Comparison of ENCODE assay signal across 23 cellular contexts in genomic region chr2:240857039-240858008, GRCh38. TPM values are rescaled to one million over a fixed set of nuclear protein-coding genes. Genes with fewer than 3 reads are reported as not detected.
DNase-seq lines count a peak whose midpoint lies in the region; ATAC-seq, FAIRE-seq and TF ChIP-seq lines count a peak whose summit lies in the region.
"Had no signal": no experiment of that assay in that cellular context is flagged by ENCODE, and none has a peak within 500 bp of the region (broad histone marks: within the 10 kb centered on the region; RNA-seq: fewer than 3 reads in every experiment).

No MANE protein-coding gene starts in this region.

- H3K4me1 ChIP-seq in Peyer's patch (no peaks in the 10 kb centered on the region), liver (ENCODE audit: control insufficient read depth in 4 of 4, insufficient read depth in 4 of 4, low read length in 3 of 4) (peaks cover 17 to 59% (median 40%) of the 10 kb centered on the region in 4 donors), stomach (peaks cover 0 to 15% (median 5%) of the 10 kb centered on the region in 4 donors)
- H3K4me1 ChIP-seq: tibial artery had no signal

- H3K27ac ChIP-seq in Peyer's patch (no peak overlapping the region), liver (ENCODE audit: low read depth in 1 of 2, low read length in 2 of 2) (peak overlapping the region; percentile 87 to 90), stomach (no peak overlapping the region)
- H3K27ac ChIP-seq: tibial artery had no signal

- no peak for ATAC-seq in SK-N-SH treated with all-trans-retinoic acid at 6 μM for 48 hours
- ATAC-seq: stimulated activated memory B cell treated with anti-CD40 and anti-IgM and Interleukin-4, amounts not matched to agents 10 μg/mL and 1 μg/mL and 100 μg/mL, for 72 hours; T-cell had no signal

- H3K4me3 ChIP-seq in Peyer's patch, result no peak overlapping the region
- H3K4me3 ChIP-seq in liver (ENCODE audit: low read depth in 1 of 3, low read length in 3 of 3), result peak overlapping the region in 1 of 3 donors; percentile 12
- H3K4me3 ChIP-seq in stomach, result no peak overlapping the region
- H3K4me3 ChIP-seq: tibial artery had no signal

- no peak for FAIRE-seq in frontal cortex (lab: Jason Lieb, UNC)
- FAIRE-seq: A204.1, endometrium, kidney had no signal

- TF ChIP-seq POLR2A in Peyer's patch (IDR thresholded peaks at IDR 0.05) (no peak), stomach (IDR thresholded peaks at IDR 0.05) (no peak)

- WGBS in liver, result 32% methylated on average over 21 of the region's 21 CpGs
- 46 to 78% (median 57%) methylated on average over 12 to 21 of the region's 21 CpGs for WGBS in stomach, 5 donors

- H3K9ac ChIP-seq in liver (ENCODE audit: low read depth in 1 of 2, low read length in 2 of 2), result peak overlapping the region in 1 of 2 donors; percentile 19

- intact Hi-C loops in stomach (cut with DNase I; ENCODE audit: low total_unique reads), result no loop called here

- TF ChIP-seq RAD21 in liver (IDR thresholded peaks at IDR 0.05), result peak in 1 of 2 donors; percentile 45

- H3K27me3 ChIP-seq in Peyer's patch (no peaks in the 10 kb centered on the region), liver (ENCODE audit: control insufficient read depth in 4 of 4, insufficient read depth in 4 of 4, low read length in 3 of 4) (no peaks in the 10 kb centered on the region), stomach (peaks cover 0 to 4% (median 0%) of the 10 kb centered on the region in 3 donors)

- DNase-seq in NCI-H1092 treated with DMSO at 0.1 percent for 48 hours (lab: John Stamatoyannopoulos, UW) (peak; percentile 6), NCI-H1092 (lab: John Stamatoyannopoulos, UW) (no peak), Peyer's patch (peak in 2 of 3 donors; percentile 73 to 76), stomach (peak; percentile 63), frontal cortex (ENCODE audit: low spot score in 2 of 2) (no peak), AG08395 (ENCODE audit: low spot score) (no peak)
- DNase-seq: activated CD4-positive, alpha-beta T cell treated with anti-CD3 and anti-CD28 coated beads, Interleukin-2, amount 50 U/mL, for 1 hour; activated naive CD4-positive, alpha-beta T cell treated with anti-CD3 and anti-CD28 coated beads, Interleukin-2, amount 10 ng/mL, durations not matched to agents 7 days and 5 days; C1 segment of cervical spinal cord; DMS79; hippocampal formation; NCI-H2081; stimulated activated CD4-positive, alpha-beta T cell treated with anti-CD3 and anti-CD28 coated beads, Interleukin-15, amount 100 ng/mL, for 24 hours; T-cell; tibial artery had no signal

- TF ChIP-seq CTCF in Peyer's patch (IDR thresholded peaks at IDR 0.05), result no peak
- TF ChIP-seq CTCF in liver (IDR thresholded peaks at IDR 0.05; ENCODE audit: low read depth, low read length, missing input control), result no peak
- TF ChIP-seq CTCF in stomach (IDR thresholded peaks at IDR 0.05), result no peak

- H3K9me3 ChIP-seq in Peyer's patch (no peaks in the 10 kb centered on the region), liver (ENCODE audit: control insufficient read depth in 4 of 4, low read length in 3 of 4) (no peaks in the 10 kb centered on the region), stomach (peaks cover 0 to 11% (median 8%) of the 10 kb centered on the region in 4 donors)
- H3K9me3 ChIP-seq: tibial artery had no signal

- TF ChIP-seq EP300 in stomach (IDR thresholded peaks at IDR 0.05), result no peak

- no peaks in the 10 kb centered on the region for H3K36me3 ChIP-seq in Peyer's patch
- no peaks in the 10 kb centered on the region for H3K36me3 ChIP-seq in liver (ENCODE audit: control insufficient read depth in 4 of 4, insufficient read depth in 3 of 4, low read depth in 1 of 4, low read length in 3 of 4)
- no peaks in the 10 kb centered on the region for H3K36me3 ChIP-seq in stomach
- H3K36me3 ChIP-seq: tibial artery had no signal

TF ChIP-seq in liver, 16 proteins besides CTCF, POLR2A, EP300 and RAD21 (continues in another document):
- TF ChIP-seq TAF1 (conservative IDR thresholded peaks at IDR 0.05) (peak; percentile 27), YY1 (IDR thresholded peaks at IDR 0.05) (peak; percentile 58), ZBTB33 (IDR thresholded peaks at IDR 0.05) (peak; percentile 91), FOXA2 (IDR thresholded peaks at IDR 0.05) (peak; percentile 45), RXRA (IDR thresholded peaks at IDR 0.05) (peak; percentile 96 to 98), EGR1 (IDR thresholded peaks at IDR 0.05; ENCODE audit: low read depth in 2 of 2) (peak; percentile 44 to 60), GABPA (IDR thresholded peaks at IDR 0.05 in 1 of 2, conservative IDR thresholded peaks at IDR 0.05 in 1 of 2) (peak in 1 of 2 donors; percentile 23), SP1 (IDR thresholded peaks at IDR 0.05) (peak; percentile 100), ATF3 (IDR thresholded peaks at IDR 0.05) (peak; percentile 97)

TF ChIP-seq in SK-N-SH treated with all-trans-retinoic acid at 6 μM for 48 hours, 23 proteins besides CTCF, POLR2A, EP300 and RAD21:
- TF ChIP-seq GLIS3 (CRISPR knock-in tag; IDR thresholded peaks at IDR 0.05), result no peak
- TF ChIP-seq CSDC2 (CRISPR knock-in tag; IDR thresholded peaks at IDR 0.05), result no peak
- no peak for TF ChIP-seq POU6F1 (CRISPR knock-in tag; IDR thresholded peaks at IDR 0.05; ENCODE audit: borderline replicate concordance, low read depth)
- TF ChIP-seq OSR1 (CRISPR knock-in tag; IDR thresholded peaks at IDR 0.05), result no peak
- no peak for TF ChIP-seq PPARA (CRISPR knock-in tag; IDR thresholded peaks at IDR 0.05; ENCODE audit: borderline replicate concordance)
- no peak for TF ChIP-seq ZFP30 (CRISPR knock-in tag; IDR thresholded peaks at IDR 0.05)
- TF ChIP-seq SNAI2 (CRISPR knock-in tag; IDR thresholded peaks at IDR 0.05), result no peak
- no peak for TF ChIP-seq ARNTL (CRISPR knock-in tag; IDR thresholded peaks at IDR 0.05; ENCODE audit: borderline replicate concordance, low read depth)
- TF ChIP-seq ISL1 (CRISPR knock-in tag; IDR thresholded peaks at IDR 0.05), result no peak
- TF ChIP-seq TSHZ2 (CRISPR knock-in tag; IDR thresholded peaks at IDR 0.05), result no peak

RNA-seq across cellular contexts. Expression of gene AGXT, which starts 11.3 kb away (rescaled TPM):
- total RNA-seq in Peyer's patch, result 1 to 10 TPM in 1 of 4 donors, not detected in 3; 1.5 TPM
- total RNA-seq in liver, result 1,000 to 10,000 TPM in 1 of 2 donors, 100 to 1,000 TPM in 1; 254 to 1,548 TPM
- polyA plus RNA-seq in liver, result 1,000 to 10,000 TPM; 1,307 to 1,572 TPM
- not detected for total RNA-seq in stomach
- not detected for polyA plus RNA-seq in stomach
- not detected for total RNA-seq in frontal cortex
- total RNA-seq: mesothelial cell of epicardium, renal cortical epithelial cell had no signal

RNA-seq across cellular contexts. Expression of gene KIF1A, which starts 37.3 kb away (rescaled TPM):
- total RNA-seq in Peyer's patch (1 to 10 TPM in 3 of 4 donors, under 1 TPM in 1; 0.83 to 6.0 (median 2.0) TPM), liver (under 1 TPM; 0.08 to 0.14 TPM), stomach (10 to 100 TPM in 1 of 5 donors, 1 to 10 TPM in 3, under 1 TPM in 1; 0.29 to 12.5 (median 3.9) TPM), frontal cortex (146 TPM)
- polyA plus RNA-seq in liver (under 1 TPM; 0.03 to 0.21 TPM), stomach (1 to 10 TPM in 1 of 3 donors, under 1 TPM in 2; 0.15 to 4.9 (median 0.63) TPM)

RNA-seq across cellular contexts. Expression of gene MAB21L4, which starts 38.6 kb away (rescaled TPM):
- total RNA-seq in Peyer's patch, result 1 to 10 TPM in 3 of 4 donors, not detected in 1; 2.1 to 6.1 (median 3.7) TPM
- under 1 TPM; 0.59 to 0.65 TPM for total RNA-seq in liver
- polyA plus RNA-seq in liver, result 1 to 10 TPM; 1.6 to 8.8 TPM
- 1 to 10 TPM in 1 of 5 donors, under 1 TPM in 2, not detected in 2; 0.45 to 4.9 (median 0.55) TPM for total RNA-seq in stomach
- 10 to 100 TPM in 1 of 3 donors, 1 to 10 TPM in 2; 6.0 to 48.9 (median 9.1) TPM for polyA plus RNA-seq in stomach
- not detected for total RNA-seq in frontal cortex
- total RNA-seq: T-cell had no signal

RNA-seq across cellular contexts. Expression of gene CROCC2, which starts 48.8 kb away (rescaled TPM):
- total RNA-seq in Peyer's patch (under 1 TPM in 2 of 4 donors, not detected in 2; 0.27 to 0.83 TPM), liver (under 1 TPM; under 0.01 to 0.08 TPM), stomach (1 to 10 TPM in 1 of 5 donors, not detected in 4; 4.9 TPM), frontal cortex (not detected)
- polyA plus RNA-seq in liver (under 1 TPM; 0.01 to 0.13 TPM), stomach (under 1 TPM in 1 of 3 donors, not detected in 2; 0.03 TPM)
- total RNA-seq: T-cell had no signal

Comparison
In these comparisons a context has a peak if more than half of its experiments do, and no peak if none do; other contexts are left out.
1. DNase-seq: peak in NCI-H1092 treated with DMSO at 0.1 percent for 48 hours (single experiment), Peyer's patch (2 of 3) and stomach (single experiment); none in NCI-H1092 (single experiment), frontal cortex (0 of 2) and AG08395 (single experiment).
2. H3K27ac ChIP-seq: peak in liver (2 of 2); none in Peyer's patch (0 of 4) and stomach (0 of 5).
3. RNA of gene AGXT, which starts 11.3 kb away (total RNA-seq): 254 to 1,548 TPM in liver; 1.5 TPM in Peyer's patch, not detected in stomach and not detected in frontal cortex (single experiment); every median in the first group is over 100 times any median in the second.
4. RNA of gene KIF1A, which starts 37.3 kb away (total RNA-seq): 146 TPM in frontal cortex (single experiment); 0.29 to 12.5 TPM in stomach, 0.83 to 6.0 TPM in Peyer's patch and 0.08 to 0.14 TPM in liver; every median in the first group is over 10 times any median in the second.